In genomic region chr1:94122201-94122970, GRCh38 we compare ENCODE assay signal across 2 cellular contexts.
TF ChIP-seq lines count a peak whose summit lies in the region.

No MANE protein-coding gene starts in this region.

TF ChIP-seq in H1, 55 proteins besides CTCF, POLR2A, EP300 and RAD21:
- TF ChIP-seq SP1 (IDR thresholded peaks at IDR 0.05; ENCODE audit: low read depth, low read length) (no peak), RXRA (IDR thresholded peaks at IDR 0.05; ENCODE audit: insufficient read depth, low read depth, low read length) (no peak), POU5F1 (IDR thresholded peaks at IDR 0.05; ENCODE audit: low read depth, low read length) (no peak), PHF8 (conservative IDR thresholded peaks at IDR 0.05; ENCODE audit: low read depth, low read length) (no peak), USF2 (IDR thresholded peaks at IDR 0.05; ENCODE audit: low read length) (no peak), NANOG (IDR thresholded peaks at IDR 0.05; ENCODE audit: insufficient read depth, low read depth, low read length, poor library complexity, severe bottlenecking) (no peak), ASH2L (IDR thresholded peaks at IDR 0.05; ENCODE audit: low read length) (no peak), SIN3A (conservative IDR thresholded peaks at IDR 0.05 in 1 of 2, IDR thresholded peaks at IDR 0.05 in 1 of 2; ENCODE audit: low read depth in 1 of 2, low read length in 2 of 2) (no peak), SUZ12 (IDR thresholded peaks at IDR 0.05; ENCODE audit: low read length) (no peak), RBBP5 (IDR thresholded peaks at IDR 0.05; ENCODE audit: borderline replicate concordance, low read depth, low read length) (no peak)

TF ChIP-seq in SK-N-SH, 30 proteins besides CTCF, POLR2A, EP300 and RAD21:
- TF ChIP-seq USF1 (IDR thresholded peaks at IDR 0.05; ENCODE audit: borderline replicate concordance, low read depth): no peak
